ENCODE assay signal across 1 cellular context in the genomic region with DNA sequence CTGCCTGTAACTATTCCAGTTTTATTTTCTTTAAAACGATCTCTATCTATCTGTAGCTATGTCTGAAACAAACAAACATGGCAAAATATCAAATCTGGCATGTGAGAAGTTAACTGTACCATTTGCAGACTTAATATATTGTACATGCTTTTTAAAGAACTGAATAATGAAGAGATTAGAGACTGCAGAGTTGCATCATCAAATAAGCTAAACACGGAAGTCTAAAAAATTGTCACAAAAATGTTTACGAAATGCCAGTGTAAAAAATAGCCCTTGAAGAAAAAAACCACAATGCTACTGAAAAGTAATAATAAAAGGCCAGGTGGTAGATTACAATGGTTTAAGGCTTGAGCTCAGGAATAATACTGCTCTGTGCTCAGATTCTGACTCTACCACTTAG.
TF ChIP-seq lines count a peak whose summit lies in the region.

No MANE protein-coding gene starts in this region.

TF ChIP-seq in A549, 52 proteins besides CTCF, POLR2A, EP300 and RAD21 (continued from another document):
- TF ChIP-seq BHLHE40 (IDR thresholded peaks at IDR 0.05; ENCODE audit: low read depth, low read length) (no peak), ZC3H11A (IDR thresholded peaks at IDR 0.05) (no peak), HOXB13 (CRISPR knock-in tag; IDR thresholded peaks at IDR 0.05; ENCODE audit: low read depth) (no peak), JUN (IDR thresholded peaks at IDR 0.05) (no peak)
